21 cellular contexts compared by ENCODE assay signal in the genomic region with DNA sequence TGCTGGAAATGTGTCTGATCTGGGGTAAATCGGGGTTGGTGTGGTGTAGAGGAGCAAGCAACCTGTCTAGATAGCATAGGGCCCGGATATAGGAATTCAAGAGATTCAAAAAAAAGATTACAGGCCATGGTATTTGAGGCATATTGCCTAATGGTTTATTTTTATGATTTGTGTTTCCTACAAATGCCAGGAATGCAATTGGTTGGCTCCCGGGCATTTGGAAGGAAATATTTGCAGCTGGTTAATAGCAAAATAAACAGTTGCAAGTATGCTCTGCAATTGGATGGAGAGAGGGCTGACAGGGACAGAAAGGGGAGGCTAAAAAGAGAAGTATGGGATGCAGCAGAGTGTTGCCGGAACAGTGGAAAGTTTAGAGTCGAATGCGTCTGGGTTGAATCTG.
DNase-seq lines count a peak whose midpoint lies in the region; ATAC-seq lines count a peak whose summit lies in the region.
"Had no signal": no experiment of that assay in that cellular context is flagged by ENCODE, and none has a peak within 500 bp of the region (broad histone marks: within the 10 kb centered on the region; RNA-seq: fewer than 3 reads in every experiment).

No MANE protein-coding gene starts in this region.

- DNase-seq in EL, result peak; percentile 89
- peak; percentile 19 for DNase-seq in NCI-H69 (lab: John Stamatoyannopoulos, UW)
- peak; percentile 61 for DNase-seq in fibroblast of peridontal ligament (ENCODE audit: extremely low read depth)
- peak; percentile 18 for DNase-seq in renal cortical epithelial cell (ENCODE audit: low read depth)
- no peak for DNase-seq in CD1c-positive myeloid dendritic cell (ENCODE audit: extremely low spot score)
- no peak for DNase-seq in H7
- DNase-seq: activated CD4-positive, alpha-beta T cell treated with anti-CD3 and anti-CD28 coated beads, Interleukin-2, amount 10 ng/mL, durations not matched to agents 24 days and 14 days; activated CD8-positive, alpha-beta memory T cell treated with anti-CD3 and anti-CD28 coated beads, Interleukin-2, amount 50 U/mL, for 4 hours; activated gamma-delta T cell; CD8-positive, alpha-beta T cell; DMS79; glutamatergic neuron; NCI-H1092; NCI-H2081 treated with DMSO at 0.1 percent for 48 hours; NCI-H524 treated with DMSO at 0.1 percent for 48 hours had no signal

- no peaks in the 10 kb centered on the region for H3K27me3 ChIP-seq in H7 (ENCODE audit: control insufficient read depth, insufficient read depth, low read length)

- no peak for ATAC-seq in HG02623 (IDR thresholded peaks at IDR 0.05; ENCODE audit: unreplicated experiment)
- ATAC-seq: CD8-positive, alpha-beta T cell; K562; stimulated activated effector memory CD8-positive, alpha-beta T cell treated with anti-CD3 and anti-CD28 coated beads, Interleukin-12 subunit alpha, Interleukin-12 subunit beta, amount 100 ng/mL, for 72 hours had no signal

- H3K4me3 ChIP-seq in H7 (ENCODE audit: insufficient read depth, low read depth, low read length), result no peak overlapping the region
- H3K4me3 ChIP-seq: coronary artery, K562, lung, thoracic aorta had no signal

- H3K36me3 ChIP-seq in H7 (replicated peaks; ENCODE audit: control insufficient read depth, insufficient read depth, low read length), result no peaks in the 10 kb centered on the region
- H3K36me3 ChIP-seq: thoracic aorta had no signal

Comparison
In these comparisons a context has a peak if more than half of its experiments do, and no peak if none do; other contexts are left out.
1. DNase-seq: peak in EL (single experiment), NCI-H69 (single experiment), fibroblast of peridontal ligament (single experiment) and renal cortical epithelial cell (single experiment); none in CD1c-positive myeloid dendritic cell (single experiment) and H7 (single experiment).